In the genomic region with DNA sequence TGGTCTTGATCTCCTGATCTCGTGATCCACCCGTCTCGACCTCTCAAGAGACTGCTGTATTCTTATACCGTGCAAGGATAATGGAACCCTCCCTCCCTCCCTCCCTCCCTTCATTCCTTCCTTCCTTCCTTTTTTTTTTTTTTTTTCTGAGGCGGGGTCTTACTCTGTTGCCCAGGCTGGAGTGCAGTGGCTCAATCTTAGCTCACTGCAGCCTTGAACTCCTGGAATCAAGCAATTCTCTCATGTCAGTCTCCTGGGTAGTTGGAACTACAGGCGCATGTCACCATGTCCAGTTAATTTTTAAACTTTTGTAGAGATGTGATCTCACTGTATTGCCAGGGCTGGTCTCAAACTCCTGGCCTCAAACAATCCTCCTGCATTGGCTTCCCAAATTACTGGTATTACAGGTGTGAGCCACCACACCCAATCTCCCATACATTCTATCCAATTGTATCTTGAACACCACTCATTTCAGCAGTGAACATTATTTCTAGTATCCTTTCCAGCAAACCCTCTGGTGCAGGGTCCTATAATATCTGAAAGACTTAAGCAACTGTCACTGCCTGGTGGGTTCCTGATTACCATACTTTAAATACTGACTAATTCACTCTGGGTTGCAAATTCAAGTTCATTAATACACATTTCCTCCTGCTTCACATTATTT, we compare ENCODE assay signal across 24 cellular contexts.
"Had no signal": no experiment of that assay in that cellular context is flagged by ENCODE, and none has a peak within 500 bp of the region (broad histone marks: within the 10 kb centered on the region; RNA-seq: fewer than 3 reads in every experiment).

No MANE protein-coding gene starts in this region.

- H3K4me1 Mint-ChIP-seq: activated CD4-positive, alpha-beta T cell treated with anti-CD3 and anti-CD28 coated beads for 36 hours had no signal

- H3K9me3 ChIP-seq: ascending aorta, body of pancreas, Peyer's patch had no signal

- H3K9me3 Mint-ChIP-seq: activated CD8-positive, alpha-beta T cell treated with anti-CD3 and anti-CD28 coated beads for 36 hours; T-cell had no signal

- H3K27ac ChIP-seq: ascending aorta, body of pancreas, Peyer's patch had no signal

- H3K27me3 ChIP-seq: ascending aorta, body of pancreas, Peyer's patch had no signal

- H3K36me3 ChIP-seq: ascending aorta, Peyer's patch had no signal

- H3K4me1 ChIP-seq: ascending aorta had no signal

- H3K4me3 Mint-ChIP-seq: activated CD4-positive, alpha-beta T cell treated with anti-CD3 and anti-CD28 coated beads for 36 hours; activated CD8-positive, alpha-beta T cell treated with anti-CD3 and anti-CD28 coated beads for 36 hours; T-cell had no signal

- H3K4me3 ChIP-seq: ascending aorta, body of pancreas, Peyer's patch had no signal

- DNase-seq: activated CD4-positive, alpha-beta T cell treated with anti-CD3 and anti-CD28 coated beads for 36 hours; activated CD8-positive, alpha-beta memory T cell treated with anti-CD3 and anti-CD28 coated beads, Interleukin-2, amount 50 U/mL, for 4 hours; activated CD8-positive, alpha-beta T cell treated with anti-CD3 and anti-CD28 coated beads for 36 hours; activated naive CD4-positive, alpha-beta T cell treated with anti-CD3 and anti-CD28 coated beads, Interleukin-2, amount 50 U/mL, for 16 hours; amniotic stem cell; body of pancreas; central memory CD4-positive, alpha-beta T cell; Karpas-422; MM.1S; NCI-H1105; NCI-H1436; NCI-H1694 treated with DMSO at 0.1 percent for 48 hours; NCI-H2029 treated with DMSO at 0.1 percent for 48 hours; NCI-H345; NCI-H510A; NCI-H526 treated with DMSO at 0.1 percent for 48 hours; NCI-H82; OCI-M1; Peyer's patch; SHP77 treated with DMSO at 0.1 percent for 48 hours; T-cell; T-helper 2 cell; T1000 had no signal

- H3K27ac Mint-ChIP-seq: activated CD4-positive, alpha-beta T cell treated with anti-CD3 and anti-CD28 coated beads for 36 hours; activated CD8-positive, alpha-beta T cell treated with anti-CD3 and anti-CD28 coated beads for 36 hours; T-cell had no signal

- H3K36me3 Mint-ChIP-seq: T-cell had no signal

- H3K27me3 Mint-ChIP-seq: activated CD4-positive, alpha-beta T cell treated with anti-CD3 and anti-CD28 coated beads for 36 hours; activated CD8-positive, alpha-beta T cell treated with anti-CD3 and anti-CD28 coated beads for 36 hours; T-cell had no signal

- ATAC-seq: activated CD4-positive, alpha-beta T cell treated with anti-CD3 and anti-CD28 coated beads for 36 hours; activated CD8-positive, alpha-beta T cell treated with anti-CD3 and anti-CD28 coated beads for 36 hours; body of pancreas; T-cell had no signal
